Comparison of ENCODE assay signal across 21 cellular contexts in genomic region chr6:136990754-136991153, GRCh38. TPM values are rescaled to one million over a fixed set of nuclear protein-coding genes. Genes with fewer than 3 reads are reported as not detected.
A peak's percentile ranks its signal among the peaks of the same experiment; 100 is the strongest.
DNase-seq lines count a peak whose midpoint lies in the region; FAIRE-seq and TF ChIP-seq lines count a peak whose summit lies in the region.
"Had no signal": no experiment of that assay in that cellular context is flagged by ENCODE, and none has a peak within 500 bp of the region (broad histone marks: within the 10 kb centered on the region; RNA-seq: fewer than 3 reads in every experiment).

No MANE protein-coding gene starts in this region.

- H3K9ac ChIP-seq in astrocyte (ENCODE audit: low read length): no peak overlapping the region
- no peak overlapping the region for H3K9ac ChIP-seq in mesendoderm (ENCODE audit: low read length)
- H3K9ac ChIP-seq: BLaER1 had no signal

- no peak overlapping the region for H4K8ac ChIP-seq in mesendoderm (ENCODE audit: low read depth, low read length)

- H2BK120ac ChIP-seq in mesendoderm (ENCODE audit: low read depth, low read length): no peak overlapping the region

- H3K27me3 Mint-ChIP-seq in Caco-2 (ENCODE audit: insufficient read depth, unreplicated experiment) (no peaks in the 10 kb centered on the region), astrocyte (ENCODE audit: low read depth, unreplicated experiment) (peaks cover 17% of the 10 kb centered on the region)

- H3K27ac Mint-ChIP-seq in Caco-2 (ENCODE audit: unreplicated experiment): no peak overlapping the region
- no peak overlapping the region for H3K27ac Mint-ChIP-seq in astrocyte (ENCODE audit: unreplicated experiment)
- H3K27ac Mint-ChIP-seq: natural killer cell had no signal

- no peak overlapping the region for H3K4ac ChIP-seq in mesendoderm (ENCODE audit: low read depth, low read length)

- H3K4me3 Mint-ChIP-seq in Caco-2 (ENCODE audit: unreplicated experiment) (peak overlapping the region; percentile 73), astrocyte (ENCODE audit: unreplicated experiment) (peak overlapping the region; percentile 87)
- H3K4me3 Mint-ChIP-seq: natural killer cell had no signal

- H3K4me2 ChIP-seq in astrocyte (ENCODE audit: low read length) (no peak overlapping the region), mesendoderm (ENCODE audit: low read length) (no peak overlapping the region)
- H3K4me2 ChIP-seq: BLaER1 had no signal

- no peaks in the 10 kb centered on the region for H3K9me3 ChIP-seq in Caco-2
- H3K9me3 ChIP-seq in astrocyte (ENCODE audit: insufficient read depth, low read depth, low read length): no peaks in the 10 kb centered on the region
- H3K9me3 ChIP-seq: BLaER1, prostate gland, stomach, upper lobe of right lung had no signal

- no peak overlapping the region for H3K18ac ChIP-seq in mesendoderm (ENCODE audit: low read length)

- no peak for DNase-seq in Caco-2
- peak; percentile 6 for DNase-seq in NCI-H345 (lab: John Stamatoyannopoulos, UW)
- DNase-seq in astrocyte (ENCODE audit: low read depth): no peak
- peak; percentile 76 for DNase-seq in mesendoderm
- DNase-seq in Ammon's horn (ENCODE audit: low spot score): no peak
- DNase-seq in activated T-cell treated with anti-CD3 and anti-CD28 coated beads for 4 hours: no peak
- DNase-seq in NCI-H2171 (lab: John Stamatoyannopoulos, UW): no peak
- DNase-seq in urothelium cell line (ENCODE audit: low spot score): no peak
- DNase-seq: activated CD4-positive, alpha-beta T cell treated with anti-CD3 and anti-CD28 coated beads, Interleukin-2, amount 50 U/mL, for 1 hour; activated CD8-positive, alpha-beta memory T cell treated with anti-CD3 and anti-CD28 coated beads, Interleukin-2, amount 50 U/mL, for 48 hours; activated effector memory CD4-positive, alpha-beta T cell treated with anti-CD3 and anti-CD28 coated beads, Interleukin-2, amount 50 U/mL, for 16 hours; mammary epithelial cell; natural killer cell; NK-92 treated with Interleukin-12 subunit alpha and Interleukin-12 subunit beta, amount 100 ng/mL, for 24 hours; stimulated activated CD4-positive, alpha-beta T cell treated with anti-CD3 and anti-CD28 coated beads, Interleukin-4, amount 100 ng/mL, for 24 hours; stomach; upper lobe of right lung had no signal

- no peak overlapping the region for H3K23ac ChIP-seq in mesendoderm (ENCODE audit: low read length)

- TF ChIP-seq CTCF in Caco-2 (IDR thresholded peaks at IDR 0.05; ENCODE audit: insufficient read depth in 1 of 2, low read depth in 1 of 2, low read length in 1 of 2, severe bottlenecking in 1 of 2, unreplicated experiment in 1 of 2) (no peak), astrocyte (IDR thresholded peaks at IDR 0.05; ENCODE audit: insufficient read depth, low read depth, low read length) (no peak)

- H3K4me1 Mint-ChIP-seq in Caco-2 (ENCODE audit: low read depth, unreplicated experiment): peaks cover 11% of the 10 kb centered on the region
- peaks cover 15% of the 10 kb centered on the region for H3K4me1 Mint-ChIP-seq in astrocyte (ENCODE audit: low read depth, unreplicated experiment)
- H3K4me1 Mint-ChIP-seq: natural killer cell had no signal

- intact Hi-C loops in Caco-2 (cut with micrococcal nuclease; ENCODE audit: unreplicated experiment): no loop called here

- no peak overlapping the region for H2BK15ac ChIP-seq in mesendoderm (replicated peaks; ENCODE audit: low read depth)

- H3K4me3 ChIP-seq in Caco-2 (ENCODE audit: low read depth, low read length): no peak overlapping the region
- H3K4me3 ChIP-seq in astrocyte (ENCODE audit: insufficient read depth, low read depth, low read length): no peak overlapping the region
- H3K4me3 ChIP-seq in mesendoderm (ENCODE audit: low read length): no peak overlapping the region
- H3K4me3 ChIP-seq: BLaER1, upper lobe of right lung had no signal

- no peak overlapping the region for H3K56ac ChIP-seq in mesendoderm (ENCODE audit: low read length)

- H3K4me1 ChIP-seq in Caco-2 (peaks cover 24% of the 10 kb centered on the region), astrocyte (ENCODE audit: insufficient read depth, low read length) (peaks cover 6% of the 10 kb centered on the region), mesendoderm (ENCODE audit: control insufficient read depth, low read depth, low read length) (peaks cover 4% of the 10 kb centered on the region)
- H3K4me1 ChIP-seq: BLaER1, prostate gland, upper lobe of right lung had no signal

- no peak overlapping the region for H4K5ac ChIP-seq in mesendoderm (ENCODE audit: low read length)

- H3K27me3 ChIP-seq in Caco-2 (replicated peaks; ENCODE audit: control insufficient read depth, insufficient read depth, low read length) (no peaks in the 10 kb centered on the region), astrocyte (ENCODE audit: insufficient read depth, low read length) (peaks cover 13% of the 10 kb centered on the region), mesendoderm (ENCODE audit: insufficient read depth, low read length, poor library complexity) (no peaks in the 10 kb centered on the region)
- H3K27me3 ChIP-seq: BLaER1 had no signal

- no peak overlapping the region for H3K27ac ChIP-seq in astrocyte (ENCODE audit: low read depth, low read length)
- no peak overlapping the region for H3K27ac ChIP-seq in mesendoderm (ENCODE audit: low read depth, low read length)
- H3K27ac ChIP-seq: BLaER1, prostate gland, stomach, upper lobe of right lung had no signal

- CTCF ChIA-PET in Caco-2 (lab: Charles Lee): no interaction called here

- no TSS peak for BruUV-seq in Caco-2 (replicated peaks; lab: Mats Ljungman, UMichigan)

- H2BK5ac ChIP-seq in mesendoderm (ENCODE audit: low read length): no peak overlapping the region

- no CpG with 5 or more reads among the region's 3 CpGs for WGBS in mesendoderm (ENCODE audit: extremely low coverage, insufficient coverage, low lambda C conversion rate)

- FAIRE-seq in astrocyte (lab: Jason Lieb, UNC) (no peak), urothelium cell line (lab: Jason Lieb, UNC) (no peak)
- FAIRE-seq: D721Med, HTR-8/SVneo had no signal

- no peak overlapping the region for H2AFZ ChIP-seq in astrocyte (ENCODE audit: low read depth, low read length)

- no peaks in the 10 kb centered on the region for H3K79me2 ChIP-seq in astrocyte (ENCODE audit: insufficient read depth, low read length)
- H3K79me2 ChIP-seq in mesendoderm (ENCODE audit: control insufficient read depth, insufficient read depth, low read length): no peaks in the 10 kb centered on the region

- POLR2A ChIA-PET in Caco-2 (lab: Charles Lee): no interaction called here

- no peaks in the 10 kb centered on the region for H3K36me3 ChIP-seq in Caco-2 (ENCODE audit: control insufficient read depth, insufficient read depth, low read length)
- no peaks in the 10 kb centered on the region for H3K36me3 ChIP-seq in astrocyte (ENCODE audit: insufficient read depth, low read length)
- H3K36me3 ChIP-seq in mesendoderm (ENCODE audit: control insufficient read depth, insufficient read depth, low read length): no peaks in the 10 kb centered on the region
- H3K36me3 ChIP-seq: BLaER1, prostate gland, stomach, upper lobe of right lung had no signal

- no peaks in the 10 kb centered on the region for H3K36me3 Mint-ChIP-seq in Caco-2 (ENCODE audit: insufficient read depth, unreplicated experiment)
- no peaks in the 10 kb centered on the region for H3K36me3 Mint-ChIP-seq in astrocyte (ENCODE audit: low read depth, unreplicated experiment)
- H3K36me3 Mint-ChIP-seq: natural killer cell had no signal

- no peak overlapping the region for H2AK5ac ChIP-seq in mesendoderm (ENCODE audit: low read length)

- H4K20me1 ChIP-seq in astrocyte (ENCODE audit: insufficient read depth, low read length): no peaks in the 10 kb centered on the region
- H4K20me1 ChIP-seq: BLaER1 had no signal

- no peaks in the 10 kb centered on the region for H3K79me1 ChIP-seq in mesendoderm (ENCODE audit: low read length)

- H3K9me3 Mint-ChIP-seq in Caco-2 (ENCODE audit: unreplicated experiment): no peaks in the 10 kb centered on the region
- H3K9me3 Mint-ChIP-seq in astrocyte (ENCODE audit: unreplicated experiment): no peaks in the 10 kb centered on the region
- H3K9me3 Mint-ChIP-seq: natural killer cell had no signal

RNA-seq across cellular contexts. Expression of gene IL20RA, which starts 54.0 kb away (rescaled TPM):
- total RNA-seq in Caco-2 (2022): 0.65 and 1.6 TPM in 2 replicates
- total RNA-seq in astrocyte: 0.07 and 0.17 TPM in 2 replicates
- polyA plus RNA-seq in mesendoderm (2013, experiment 1 of 2): 0.59 TPM
- polyA plus RNA-seq in mesendoderm (2013, experiment 2 of 2): 0.50 TPM
- total RNA-seq: mammary epithelial cell, natural killer cell had no signal

Comparison
In these comparisons a context has a peak if more than half of its experiments do, and no peak if none do; other contexts are left out.
1. DNase-seq: peak in NCI-H345 (single experiment) and mesendoderm (single experiment); none in Caco-2 (0 of 2), astrocyte (single experiment), Ammon's horn (single experiment), activated T-cell treated with anti-CD3 and anti-CD28 coated beads for 4 hours (single experiment), NCI-H2171 (single experiment) and urothelium cell line (single experiment).